In genomic region chr12:77996670-77997069, GRCh38 we compare ENCODE assay signal across 29 cellular contexts.
DNase-seq lines count a peak whose midpoint lies in the region; ATAC-seq, FAIRE-seq and TF ChIP-seq lines count a peak whose summit lies in the region.
"Had no signal": no experiment of that assay in that cellular context is flagged by ENCODE, and none has a peak within 500 bp of the region (broad histone marks: within the 10 kb centered on the region; RNA-seq: fewer than 3 reads in every experiment).

No MANE protein-coding gene starts in this region.

- in situ Hi-C loops in IMR-90 (cut with MboI; ENCODE audit: low sequenced_read_pairs) (no loop called here), SK-MEL-5 (cut with HindIII; ENCODE audit: low pct_unique_long_range_greater_than_20kb, low sequenced_read_pairs) (no loop called here)

- H3K4me3 ChIP-seq in IMR-90 (ENCODE audit: insufficient read depth, low read depth, low read length): no peak overlapping the region
- H3K4me3 ChIP-seq: gastroesophageal sphincter, GM23338, prostate gland, stomach, tibial artery had no signal

- no peak overlapping the region for H2AFZ ChIP-seq in IMR-90 (replicated peaks; ENCODE audit: low read length, poor library complexity)
- H2AFZ ChIP-seq: GM23338 had no signal

- H3K18ac ChIP-seq in IMR-90 (ENCODE audit: low read depth, low read length): no peak overlapping the region

- TF ChIP-seq CTCF in D721Med (IDR thresholded peaks at IDR 0.05; ENCODE audit: insufficient read depth, missing control alignments): peak; percentile 7
- TF ChIP-seq CTCF in IMR-90 (conservative IDR thresholded peaks at IDR 0.05; ENCODE audit: low read depth, low read length): no peak
- TF ChIP-seq CTCF in osteocyte (IDR thresholded peaks at IDR 0.05): peak; percentile 22

- WGBS in IMR-90 (ENCODE audit: extremely low coverage in 2 of 2, insufficient read length in 1 of 2), 2 experiments: 100% methylated on average over 1 of the region's 4 CpGs; no CpG with 5 or more reads in 1 of the 2 experiments

- H3K27me3 Mint-ChIP-seq in osteocyte (ENCODE audit: unreplicated experiment): no peaks in the 10 kb centered on the region
- H3K27me3 Mint-ChIP-seq: activated naive CD4-positive, alpha-beta T cell treated with anti-CD3 and anti-CD28 coated beads, Interleukin-2, amount 50 U/mL, for 24 hours had no signal

- no peaks in the 10 kb centered on the region for H3K27me3 ChIP-seq in IMR-90 (ENCODE audit: control insufficient read depth, insufficient read depth, low read length)
- H3K27me3 ChIP-seq: brain microvascular endothelial cell, gastroesophageal sphincter, stomach, tibial artery had no signal

- H3K9me1 ChIP-seq in IMR-90 (ENCODE audit: insufficient read depth, low read length): peaks cover 3% of the 10 kb centered on the region; the same call in 1 of the 2 replicates

- no peak for TF ChIP-seq POLR2A in IMR-90 (IDR thresholded peaks at IDR 0.05; ENCODE audit: low read depth, low read length)

- no peak overlapping the region for H3K23ac ChIP-seq in IMR-90 (ENCODE audit: low read depth, low read length)

- intact Hi-C loops in IMR-90 (cut with micrococcal nuclease): no loop called here

- H3K56ac ChIP-seq in IMR-90 (ENCODE audit: extremely low read depth, insufficient read depth, low read length): no peak overlapping the region

- no peak overlapping the region for H3K4me2 ChIP-seq in IMR-90 (ENCODE audit: low read depth, low read length)
- H3K4me2 ChIP-seq: GM23338 had no signal

- no TSS peak for BruUV-seq in IMR-90 (replicated peaks; lab: Mats Ljungman, UMichigan)

- dilution Hi-C loops in IMR-90 (cut with HindIII; ENCODE audit: low sequenced_read_pairs, unreplicated experiment): no loop called here

- no peak overlapping the region for H3K27ac Mint-ChIP-seq in osteocyte (ENCODE audit: unreplicated experiment)
- H3K27ac Mint-ChIP-seq: activated naive CD4-positive, alpha-beta T cell treated with anti-CD3 and anti-CD28 coated beads, Interleukin-2, amount 50 U/mL, for 24 hours; activated T-helper 2 cell treated with anti-CD3 and anti-CD28 coated beads, Interferon-gamma antibody, Interleukin-2, Interleukin-4, amounts not matched to agents 10 μg/mL and 5 μg/mL and 100 μg/mL, durations not matched to agents 14 hours and 24 hours and 36 hours; GM23338; T-helper 2 cell treated with Interferon-gamma antibody and Interleukin-4, amounts not matched to agents 5 μg/mL and 100 μg/mL, for 36 hours had no signal

- no peak overlapping the region for H3K27ac ChIP-seq in IMR-90 (ENCODE audit: insufficient read depth, low read length)
- H3K27ac ChIP-seq: brain microvascular endothelial cell, gastroesophageal sphincter, prostate gland, stomach, tibial artery had no signal

- H4K20me1 ChIP-seq in IMR-90 (ENCODE audit: insufficient read depth, low read length): no peaks in the 10 kb centered on the region; the same call in none of the 2 replicates

- no peak overlapping the region for H2BK120ac ChIP-seq in IMR-90 (ENCODE audit: low read depth, low read length)

- no peaks in the 10 kb centered on the region for H3K9me3 ChIP-seq in IMR-90 (ENCODE audit: control insufficient read depth, insufficient read depth, low read length)
- H3K9me3 ChIP-seq: Caco-2, gastroesophageal sphincter, prostate gland, stomach, tibial artery had no signal

- H4K91ac ChIP-seq in IMR-90 (ENCODE audit: insufficient read depth, low read depth, low read length): no peak overlapping the region

- H4K5ac ChIP-seq in IMR-90 (ENCODE audit: low read depth, low read length): no peak overlapping the region

- DNase-seq in D721Med (ENCODE audit: insufficient read length, low spot score) (no peak), IMR-90 (no peak), SK-MEL-5 (ENCODE audit: low read depth, low spot score) (peak; percentile 13), osteocyte (ENCODE audit: extremely low spot score, unreplicated experiment) (no peak), T-helper 1 cell (no peak), putamen (ENCODE audit: low spot score) (no peak)
- DNase-seq: activated CD4-positive, alpha-beta T cell treated with anti-CD3 and anti-CD28 coated beads for 4 hours; amygdala; brain microvascular endothelial cell; C1 segment of cervical spinal cord; Caco-2; cerebellar nuclear complex; KBM-7; kidney glomerular epithelial cell; NCI-H1436; NCI-H2081; NCI-H774; Right ventricle myocardium superior; stimulated activated CD4-positive, alpha-beta T cell treated with anti-CD3 and anti-CD28 coated beads, Interleukin-4, amount 100 ng/mL, for 1 hour; stomach; tibial artery had no signal

- no peak overlapping the region for H2AK5ac ChIP-seq in IMR-90 (ENCODE audit: low read depth, low read length)

- H2AK9ac ChIP-seq in IMR-90 (replicated peaks; ENCODE audit: low read depth, low read length, poor library complexity): no peak overlapping the region

- H3K4me1 Mint-ChIP-seq in osteocyte (ENCODE audit: unreplicated experiment): peaks cover 14% of the 10 kb centered on the region
- H3K4me1 Mint-ChIP-seq: activated naive CD4-positive, alpha-beta T cell treated with anti-CD3 and anti-CD28 coated beads, Interleukin-2, amount 50 U/mL, for 24 hours; GM23338 had no signal

- H2BK5ac ChIP-seq in IMR-90 (ENCODE audit: low read depth, low read length, poor library complexity, severe bottlenecking): peak overlapping the region; percentile 13

- no peak for TF ChIP-seq RAD21 in IMR-90 (IDR thresholded peaks at IDR 0.05; ENCODE audit: low read length)

- H3K9ac ChIP-seq in IMR-90 (ENCODE audit: low read depth, low read length): no peak overlapping the region

- CTCF ChIA-PET in IMR-90 (lab: Yijun Ruan, JAX): no interaction called here

- no peak overlapping the region for H2BK20ac ChIP-seq in IMR-90 (ENCODE audit: low read depth, low read length)

- no peaks in the 10 kb centered on the region for H3K36me3 Mint-ChIP-seq in osteocyte (ENCODE audit: unreplicated experiment)
- H3K36me3 Mint-ChIP-seq: activated naive CD4-positive, alpha-beta T cell treated with anti-CD3 and anti-CD28 coated beads, Interleukin-2, amount 50 U/mL, for 24 hours had no signal

- no peaks in the 10 kb centered on the region; the same call in 1 of the 2 replicates for H3K4me1 ChIP-seq in IMR-90 (ENCODE audit: control insufficient read depth, insufficient read depth, low read length)
- H3K4me1 ChIP-seq: Caco-2, gastroesophageal sphincter, prostate gland, stomach, tibial artery had no signal

- no peak for FAIRE-seq in D721Med (lab: Jason Lieb, UNC)

- peaks cover 1% of the 10 kb centered on the region; the same call in 1 of the 2 replicates for H3K36me3 ChIP-seq in IMR-90 (ENCODE audit: control insufficient read depth, insufficient read depth, low read length)
- H3K36me3 ChIP-seq: brain microvascular endothelial cell, gastroesophageal sphincter, prostate gland, stomach, tibial artery had no signal

- H3K4ac ChIP-seq in IMR-90 (ENCODE audit: low read depth, low read length): no peak overlapping the region

- H4K8ac ChIP-seq in IMR-90 (ENCODE audit: low read depth in 2 of 2, low read length in 2 of 2): no peak overlapping the region

- POLR2A ChIA-PET in IMR-90 (lab: Charles Lee; ENCODE audit: unreplicated experiment): no interaction called here

- ATAC-seq in IMR-90 (ENCODE audit: low read depth): no peak
- ATAC-seq in HG03135 (IDR thresholded peaks at IDR 0.05; ENCODE audit: unreplicated experiment): no peak
- ATAC-seq: gastroesophageal sphincter, GM23338, sciatic nerve had no signal

- no peak overlapping the region for H3K4me3 Mint-ChIP-seq in osteocyte (ENCODE audit: unreplicated experiment)
- H3K4me3 Mint-ChIP-seq: activated naive CD4-positive, alpha-beta T cell treated with anti-CD3 and anti-CD28 coated beads, Interleukin-2, amount 50 U/mL, for 24 hours; GM23338; T-helper 2 cell treated with Interferon-gamma antibody and Interleukin-4, amounts not matched to agents 5 μg/mL and 100 μg/mL, for 36 hours had no signal

- peaks cover 5% of the 10 kb centered on the region for H3K9me3 Mint-ChIP-seq in osteocyte (ENCODE audit: unreplicated experiment)
- H3K9me3 Mint-ChIP-seq: activated naive CD4-positive, alpha-beta T cell treated with anti-CD3 and anti-CD28 coated beads, Interleukin-2, amount 50 U/mL, for 24 hours; activated T-helper 2 cell treated with anti-CD3 and anti-CD28 coated beads, Interferon-gamma antibody, Interleukin-2, Interleukin-4, amounts not matched to agents 10 μg/mL and 5 μg/mL and 100 μg/mL, durations not matched to agents 14 hours and 24 hours and 36 hours; GM23338; T-helper 2 cell treated with Interferon-gamma antibody and Interleukin-4, amounts not matched to agents 5 μg/mL and 100 μg/mL, for 36 hours had no signal

- no peak overlapping the region for H3K14ac ChIP-seq in IMR-90 (replicated peaks; ENCODE audit: low read depth, low read length)

- peaks cover 8 to 26% of the 10 kb centered on the region in 2 experiments for H3K79me1 ChIP-seq in IMR-90 (ENCODE audit: low read depth in 1 of 2, low read length in 2 of 2)

- H2BK15ac ChIP-seq in IMR-90 (ENCODE audit: low read depth, low read length): no peak overlapping the region

TF ChIP-seq in IMR-90, 13 proteins besides CTCF, POLR2A, EP300 and RAD21:
- TF ChIP-seq RCOR1 (IDR thresholded peaks at IDR 0.05; ENCODE audit: insufficient replicate concordance, low read length): no peak
- no peak for TF ChIP-seq SMC3 (IDR thresholded peaks at IDR 0.05; ENCODE audit: low read depth, low read length)
- TF ChIP-seq NFE2L2 (IDR thresholded peaks at IDR 0.05; ENCODE audit: low read depth, low read length): no peak
- no peak for TF ChIP-seq MAFK (IDR thresholded peaks at IDR 0.05; ENCODE audit: low read depth, low read length)
- no peak for TF ChIP-seq USF2 (IDR thresholded peaks at IDR 0.05; ENCODE audit: low read depth, low read length)
- no peak for TF ChIP-seq CEBPB (IDR thresholded peaks at IDR 0.05; ENCODE audit: low read depth, low read length)
- TF ChIP-seq MXI1 (IDR thresholded peaks at IDR 0.05; ENCODE audit: borderline replicate concordance, low read depth, low read length): no peak
